In genomic region chr19:14704450-14704849, GRCh38 we compare ENCODE assay signal across 32 cellular contexts. TPM values are rescaled to one million over a fixed set of nuclear protein-coding genes. Genes with fewer than 3 reads are reported as not detected.
"Had no signal": no experiment of that assay in that cellular context is flagged by ENCODE, and none has a peak within 500 bp of the region (broad histone marks: within the 10 kb centered on the region; RNA-seq: fewer than 3 reads in every experiment).

No MANE protein-coding gene starts in this region.

- DNase-seq: stimulated activated CD4-positive, alpha-beta T cell treated with anti-CD3 and anti-CD28 coated beads, Interleukin-2, amount 100 ng/mL, for 48 hours; stimulated activated CD4-positive, alpha-beta T cell treated with anti-CD3 and anti-CD28 coated beads, Interleukin-4, amount 100 ng/mL, for 1 hour; stimulated activated CD4-positive, alpha-beta T cell treated with anti-CD3 and anti-CD28 coated beads, Interleukin-4, amount 100 ng/mL, for 24 hours; stimulated activated CD4-positive, alpha-beta T cell treated with anti-CD3 and anti-CD28 coated beads, Interleukin-4, amount 100 ng/mL, for 4 hours; stimulated activated CD8-positive, alpha-beta memory T cell treated with anti-CD3 and anti-CD28 coated beads, Interleukin-4, amount 100 ng/mL, for 48 hours; stimulated activated naive B cell treated with anti-CD40 and anti-IgM and Interleukin-4, amounts not matched to agents 10 μg/mL and 1 μg/mL and 100 μg/mL, for 72 hours; stimulated activated naive CD4-positive, alpha-beta T cell; stimulated activated naive CD4-positive, alpha-beta T cell treated with Interleukin-2 at 50 U/mL for 16 hours; stimulated activated naive CD8-positive, alpha-beta T cell treated with anti-CD3 and anti-CD28 coated beads, Interleukin-15, amount 100 ng/mL, for 72 hours; stimulated activated naive CD8-positive, alpha-beta T cell treated with anti-CD3 and anti-CD28 coated beads, Interleukin-15, Interleukin-2, amounts not matched to agents 100 U/mL and 50 U/mL, for 24 hours; stomach; substantia nigra; testis; thyroid gland; tibial artery; transverse colon; trophoblast cell; upper lobe of left lung; upper lobe of right lung; uterus had no signal

- H3K9me3 ChIP-seq: suprapubic skin, testis, thoracic aorta, thyroid gland, transverse colon, upper lobe of left lung, upper lobe of right lung, uterus, vagina had no signal

- FAIRE-seq: urothelium cell line had no signal

- H3K27ac ChIP-seq: stomach, suprapubic skin, testis, thoracic aorta, thyroid gland, tibial artery, tibial nerve, transverse colon, upper lobe of left lung, upper lobe of right lung, uterus, vagina had no signal

- H3K4me3 Mint-ChIP-seq: stimulated activated effector memory CD8-positive, alpha-beta T cell treated with anti-CD3 and anti-CD28 coated beads, Interleukin-12 subunit alpha, Interleukin-12 subunit beta, amount 100 ng/mL, for 72 hours; stimulated activated memory B cell treated with anti-CD40 and anti-IgM and Interleukin-4, amounts not matched to agents 10 μg/mL and 1 μg/mL and 100 μg/mL, for 72 hours; stimulated activated naive B cell treated with anti-CD40 and anti-IgM and Interleukin-4, amounts not matched to agents 10 μg/mL and 1 μg/mL and 100 μg/mL, for 72 hours; stimulated activated naive CD8-positive, alpha-beta T cell treated with anti-CD3 and anti-CD28 coated beads, Interleukin-15, amount 100 ng/mL, for 72 hours; stimulated activated naive CD8-positive, alpha-beta T cell treated with anti-CD3 and anti-CD28 coated beads, Interleukin-15, Interleukin-2, amounts not matched to agents 100 ng/mL and 50 ng/mL, for 24 hours; type B pancreatic cell had no signal

- H3K4me3 ChIP-seq: stomach, suprapubic skin, testis, thoracic aorta, thyroid gland, tibial artery, tibial nerve, transverse colon, upper lobe of left lung, upper lobe of right lung, uterus, vagina had no signal

- H3K9me3 Mint-ChIP-seq: stimulated activated effector memory CD8-positive, alpha-beta T cell treated with anti-CD3 and anti-CD28 coated beads, Interleukin-12 subunit alpha, Interleukin-12 subunit beta, amount 100 ng/mL, for 72 hours; stimulated activated memory B cell treated with anti-CD40 and anti-IgM and Interleukin-4, amounts not matched to agents 10 μg/mL and 1 μg/mL and 100 μg/mL, for 72 hours; stimulated activated naive CD8-positive, alpha-beta T cell treated with anti-CD3 and anti-CD28 coated beads, Interleukin-15, Interleukin-2, amounts not matched to agents 100 ng/mL and 50 ng/mL, for 24 hours; type B pancreatic cell had no signal

- ATAC-seq: stimulated activated effector memory CD8-positive, alpha-beta T cell treated with anti-CD3 and anti-CD28 coated beads, Interleukin-12 subunit alpha, Interleukin-12 subunit beta, amount 100 ng/mL, for 72 hours; stimulated activated memory B cell treated with anti-CD40 and anti-IgM and Interleukin-4, amounts not matched to agents 10 μg/mL and 1 μg/mL and 100 μg/mL, for 72 hours; stimulated activated naive B cell treated with anti-CD40 and anti-IgM and Interleukin-4, amounts not matched to agents 10 μg/mL and 1 μg/mL and 100 μg/mL, for 72 hours; stimulated activated naive CD8-positive, alpha-beta T cell treated with anti-CD3 and anti-CD28 coated beads, Interleukin-15, amount 100 ng/mL, for 72 hours; stimulated activated naive CD8-positive, alpha-beta T cell treated with anti-CD3 and anti-CD28 coated beads, Interleukin-15, Interleukin-2, amounts not matched to agents 100 U/mL and 50 U/mL, for 24 hours; upper lobe of right lung had no signal

- H3K36me3 ChIP-seq: uterus had no signal

- H3K27me3 ChIP-seq: stomach, suprapubic skin, testis, thyroid gland, tibial artery, tibial nerve, transverse colon, upper lobe of left lung, upper lobe of right lung, uterus, vagina had no signal

- H3K27ac Mint-ChIP-seq: stimulated activated effector memory CD8-positive, alpha-beta T cell treated with anti-CD3 and anti-CD28 coated beads, Interleukin-12 subunit alpha, Interleukin-12 subunit beta, amount 100 ng/mL, for 72 hours; stimulated activated memory B cell treated with anti-CD40 and anti-IgM and Interleukin-4, amounts not matched to agents 10 μg/mL and 1 μg/mL and 100 μg/mL, for 72 hours; stimulated activated naive CD8-positive, alpha-beta T cell treated with anti-CD3 and anti-CD28 coated beads, Interleukin-15, Interleukin-2, amounts not matched to agents 100 ng/mL and 50 ng/mL, for 24 hours; type B pancreatic cell had no signal

- H3K4me1 Mint-ChIP-seq: stimulated activated effector memory CD8-positive, alpha-beta T cell treated with anti-CD3 and anti-CD28 coated beads, Interleukin-12 subunit alpha, Interleukin-12 subunit beta, amount 100 ng/mL, for 72 hours; stimulated activated memory B cell treated with anti-CD40 and anti-IgM and Interleukin-4, amounts not matched to agents 10 μg/mL and 1 μg/mL and 100 μg/mL, for 72 hours; stimulated activated naive CD8-positive, alpha-beta T cell treated with anti-CD3 and anti-CD28 coated beads, Interleukin-15, amount 100 ng/mL, for 72 hours had no signal

- H3K27me3 Mint-ChIP-seq: stimulated activated memory B cell treated with anti-CD40 and anti-IgM and Interleukin-4, amounts not matched to agents 10 μg/mL and 1 μg/mL and 100 μg/mL, for 72 hours; stimulated activated naive B cell treated with anti-CD40 and anti-IgM and Interleukin-4, amounts not matched to agents 10 μg/mL and 1 μg/mL and 100 μg/mL, for 72 hours; stimulated activated naive CD8-positive, alpha-beta T cell treated with anti-CD3 and anti-CD28 coated beads, Interleukin-15, amount 100 ng/mL, for 72 hours; stimulated activated naive CD8-positive, alpha-beta T cell treated with anti-CD3 and anti-CD28 coated beads, Interleukin-15, Interleukin-2, amounts not matched to agents 100 ng/mL and 50 ng/mL, for 24 hours; type B pancreatic cell had no signal

- H3K4me1 ChIP-seq: stomach, suprapubic skin, testis, thyroid gland, tibial artery, tibial nerve, transverse colon, upper lobe of left lung, upper lobe of right lung, uterus, vagina had no signal

RNA-seq across cellular contexts. Expression of gene ADGRE3, which starts 29.8 kb away (rescaled TPM):
- total RNA-seq: suprapubic skin, temporal lobe, thoracic aorta, tibial nerve, transverse colon, ureter, vagina had no signal
- polyA plus RNA-seq: stomach, urinary bladder had no signal
